In genomic region chr3:24496529-24497482, GRCh38 we compare ENCODE assay signal across 1 cellular context.
TF ChIP-seq lines count a peak whose summit lies in the region.

No MANE protein-coding gene starts in this region.

TF ChIP-seq in HepG2, 621 proteins besides CTCF, POLR2A, EP300 and RAD21 (continued from another document and continues in another):
- TF ChIP-seq SNAPC4 (CRISPR knock-in tag; IDR thresholded peaks at IDR 0.05): no peak
- TF ChIP-seq ZNF556 (CRISPR knock-in tag; IDR thresholded peaks at IDR 0.05; ENCODE audit: borderline replicate concordance): no peak
- peak; percentile 80; the same call in 1 of the 2 replicates for TF ChIP-seq SMAD3 (CRISPR knock-in tag; IDR thresholded peaks at IDR 0.05)
- no peak for TF ChIP-seq RBAK (CRISPR knock-in tag; IDR thresholded peaks at IDR 0.05)
- no peak for TF ChIP-seq ATRX (CRISPR knock-in tag; IDR thresholded peaks at IDR 0.05; ENCODE audit: borderline replicate concordance)
- TF ChIP-seq IRF2 (CRISPR knock-in tag; IDR thresholded peaks at IDR 0.05): peak; percentile 53
- TF ChIP-seq RELA (CRISPR knock-in tag; IDR thresholded peaks at IDR 0.05): no peak
- no peak for TF ChIP-seq FOXA3 (CRISPR knock-in tag; IDR thresholded peaks at IDR 0.05)
- no peak for TF ChIP-seq ZNF335 (CRISPR knock-in tag; IDR thresholded peaks at IDR 0.05)
- TF ChIP-seq SNRNP70 (IDR thresholded peaks at IDR 0.05; ENCODE audit: low read depth, low read length): no peak
- no peak for TF ChIP-seq RFX5 (IDR thresholded peaks at IDR 0.05; ENCODE audit: low read depth, low read length)
- no peak for TF ChIP-seq ZNF597 (CRISPR knock-in tag; IDR thresholded peaks at IDR 0.05)
- no peak for TF ChIP-seq ZUFSP (CRISPR knock-in tag; IDR thresholded peaks at IDR 0.05; ENCODE audit: borderline replicate concordance)
- TF ChIP-seq ZHX1 (CRISPR knock-in tag; IDR thresholded peaks at IDR 0.05; ENCODE audit: low read depth): no peak
- TF ChIP-seq CCDC6 (CRISPR knock-in tag; IDR thresholded peaks at IDR 0.05): no peak; the same call in 1 of the 2 replicates
- TF ChIP-seq ZNF83 (CRISPR knock-in tag; IDR thresholded peaks at IDR 0.05; ENCODE audit: borderline replicate concordance): no peak
- peak; percentile 8; the same call in 1 of the 2 replicates for TF ChIP-seq HNF4A (CRISPR knock-in tag; IDR thresholded peaks at IDR 0.05)
- no peak for TF ChIP-seq NFIB (CRISPR knock-in tag; IDR thresholded peaks at IDR 0.05; ENCODE audit: borderline replicate concordance)
- no peak for TF ChIP-seq CCAR2 (optimal IDR thresholded peaks at IDR 0.05; ENCODE audit: low read depth, low read length)
- TF ChIP-seq SAFB2 (CRISPR knock-in tag; IDR thresholded peaks at IDR 0.05; ENCODE audit: borderline replicate concordance, low read depth): no peak
- no peak for TF ChIP-seq MEIS1 (CRISPR knock-in tag; IDR thresholded peaks at IDR 0.05; ENCODE audit: borderline replicate concordance)
- TF ChIP-seq ZNF224 (CRISPR knock-in tag; IDR thresholded peaks at IDR 0.05): no peak
- TF ChIP-seq ELF4 (CRISPR knock-in tag; IDR thresholded peaks at IDR 0.05; ENCODE audit: borderline replicate concordance): no peak
- TF ChIP-seq FUBP1 (CRISPR knock-in tag; IDR thresholded peaks at IDR 0.05; ENCODE audit: borderline replicate concordance): no peak
- no peak for TF ChIP-seq ZNF512 (CRISPR knock-in tag; IDR thresholded peaks at IDR 0.05)
- no peak for TF ChIP-seq CREB1 (IDR thresholded peaks at IDR 0.05)
- TF ChIP-seq CREB1 (CRISPR knock-in tag; IDR thresholded peaks at IDR 0.05): peak; percentile 52; the same call in 1 of the 2 replicates
- TF ChIP-seq HNF4G (IDR thresholded peaks at IDR 0.05; ENCODE audit: borderline replicate concordance, low read depth, low read length): no peak
- TF ChIP-seq HNF4G (CRISPR knock-in tag; IDR thresholded peaks at IDR 0.05; ENCODE audit: borderline replicate concordance, low read depth): no peak
- no peak for TF ChIP-seq E2F5 (CRISPR knock-in tag; conservative IDR thresholded peaks at IDR 0.05)
- TF ChIP-seq EZH2 (conservative IDR thresholded peaks at IDR 0.05; ENCODE audit: low read depth, low read length): no peak
- no peak for TF ChIP-seq LRRFIP1 (CRISPR knock-in tag; conservative IDR thresholded peaks at IDR 0.05)
- TF ChIP-seq RFXANK (CRISPR knock-in tag; IDR thresholded peaks at IDR 0.05): no peak
- TF ChIP-seq ZNF615 (CRISPR knock-in tag; IDR thresholded peaks at IDR 0.05; ENCODE audit: borderline replicate concordance): no peak
- no peak for TF ChIP-seq SYNCRIP (IDR thresholded peaks at IDR 0.05; ENCODE audit: insufficient read depth, low read depth, low read length)
- TF ChIP-seq EHMT2 (IDR thresholded peaks at IDR 0.05; ENCODE audit: borderline replicate concordance, low read depth, low read length): no peak
- TF ChIP-seq HIVEP1 (CRISPR knock-in tag; IDR thresholded peaks at IDR 0.05): no peak
- TF ChIP-seq HOXA5 (CRISPR knock-in tag; IDR thresholded peaks at IDR 0.05): no peak
- no peak for TF ChIP-seq MTF2 (CRISPR knock-in tag; IDR thresholded peaks at IDR 0.05; ENCODE audit: borderline replicate concordance)
- no peak for TF ChIP-seq ZNF737 (CRISPR knock-in tag; IDR thresholded peaks at IDR 0.05; ENCODE audit: borderline replicate concordance)
- TF ChIP-seq ZNF724P (CRISPR knock-in tag; IDR thresholded peaks at IDR 0.05; ENCODE audit: borderline replicate concordance): no peak
- no peak for TF ChIP-seq ZNF768 (CRISPR knock-in tag; IDR thresholded peaks at IDR 0.05)
- no peak for TF ChIP-seq BATF2 (CRISPR knock-in tag; IDR thresholded peaks at IDR 0.05)
- TF ChIP-seq PLRG1 (conservative IDR thresholded peaks at IDR 0.05): no peak
- TF ChIP-seq DMAP1 (CRISPR knock-in tag; IDR thresholded peaks at IDR 0.05): no peak
- no peak for TF ChIP-seq TBX3 (IDR thresholded peaks at IDR 0.05; ENCODE audit: borderline replicate concordance)
- peak; percentile 37 for TF ChIP-seq YY1 (IDR thresholded peaks at IDR 0.05; ENCODE audit: insufficient read depth, insufficient replicate concordance, low read depth, low read length)
